11 cellular contexts compared by ENCODE assay signal in genomic region chr6:15331143-15331542, GRCh38.
DNase-seq lines count a peak whose midpoint lies in the region; ATAC-seq and TF ChIP-seq lines count a peak whose summit lies in the region.
"Had no signal": no experiment of that assay in that cellular context is flagged by ENCODE, and none has a peak within 500 bp of the region (broad histone marks: within the 10 kb centered on the region; RNA-seq: fewer than 3 reads in every experiment).

No MANE protein-coding gene starts in this region.

- no peak overlapping the region for H2AK5ac ChIP-seq in mesenchymal stem cell (ENCODE audit: low read length, severe bottlenecking)

- H4K8ac ChIP-seq in mesenchymal stem cell (ENCODE audit: low read length): no peak overlapping the region

- peak overlapping the region in 4 of 7 donors; percentile 4 to 71 (median 38) for H3K27ac Mint-ChIP-seq in CD4-positive, alpha-beta memory T cell
- peak overlapping the region; percentile 40 to 89 for H3K27ac Mint-ChIP-seq in activated naive CD4-positive, alpha-beta T cell treated with anti-CD3 and anti-CD28 coated beads, Interleukin-2, amount 50 U/mL, for 72 hours
- no peak overlapping the region for H3K27ac Mint-ChIP-seq in glutamatergic neuron (ENCODE audit: unreplicated experiment)
- H3K27ac Mint-ChIP-seq: nephron progenitor cell had no signal

- H3K9me3 Mint-ChIP-seq in CD4-positive, alpha-beta memory T cell: no peaks in the 10 kb centered on the region
- H3K9me3 Mint-ChIP-seq in activated naive CD4-positive, alpha-beta T cell treated with anti-CD3 and anti-CD28 coated beads, Interleukin-2, amount 50 U/mL, for 72 hours: no peaks in the 10 kb centered on the region
- peaks cover 7% of the 10 kb centered on the region for H3K9me3 Mint-ChIP-seq in glutamatergic neuron (ENCODE audit: unreplicated experiment)
- H3K9me3 Mint-ChIP-seq: nephron progenitor cell had no signal

- no peaks in the 10 kb centered on the region for H3K27me3 ChIP-seq in CD4-positive, alpha-beta memory T cell (ENCODE audit: insufficient read depth, low read length)
- no peaks in the 10 kb centered on the region for H3K27me3 ChIP-seq in mesenchymal stem cell (ENCODE audit: control insufficient read depth in 1 of 2, insufficient read depth in 1 of 2, low read length in 2 of 2)
- H3K27me3 ChIP-seq: hepatocyte had no signal

- peaks cover 0 to 1% of the 10 kb centered on the region in 2 donors for H3K36me3 Mint-ChIP-seq in CD4-positive, alpha-beta memory T cell
- peaks cover 0 to 11% of the 10 kb centered on the region in 2 donors for H3K36me3 Mint-ChIP-seq in activated naive CD4-positive, alpha-beta T cell treated with anti-CD3 and anti-CD28 coated beads, Interleukin-2, amount 50 U/mL, for 72 hours
- no peaks in the 10 kb centered on the region for H3K36me3 Mint-ChIP-seq in glutamatergic neuron (ENCODE audit: unreplicated experiment)

- H3K4me1 Mint-ChIP-seq in CD4-positive, alpha-beta memory T cell: peaks cover 60 to 90% (median 78%) of the 10 kb centered on the region in 4 donors
- peaks cover 79% of the 10 kb centered on the region for H3K4me1 Mint-ChIP-seq in glutamatergic neuron (ENCODE audit: low read depth, unreplicated experiment)

- no peak overlapping the region for H2BK120ac ChIP-seq in mesenchymal stem cell (ENCODE audit: low read depth, low read length)

- H3K23ac ChIP-seq in mesenchymal stem cell (ENCODE audit: low read length in 2 of 2): no peak overlapping the region

- H2AFZ ChIP-seq in mesenchymal stem cell (ENCODE audit: low read depth, low read length): no peak overlapping the region
- H2AFZ ChIP-seq: hepatocyte had no signal

- no peak overlapping the region for H3K4ac ChIP-seq in mesenchymal stem cell (ENCODE audit: low read depth in 1 of 2, low read length in 2 of 2)

- H3K27ac ChIP-seq in CD4-positive, alpha-beta memory T cell (ENCODE audit: low read depth, low read length): no peak overlapping the region
- no peak overlapping the region for H3K27ac ChIP-seq in mesenchymal stem cell (ENCODE audit: low read length, poor library complexity, severe bottlenecking)
- H3K27ac ChIP-seq: hepatocyte had no signal

- H3K27me3 Mint-ChIP-seq in CD4-positive, alpha-beta memory T cell: no peaks in the 10 kb centered on the region
- H3K27me3 Mint-ChIP-seq in glutamatergic neuron (ENCODE audit: unreplicated experiment): peaks cover 4% of the 10 kb centered on the region

- peak overlapping the region in 5 of 8 donors; percentile 10 to 37 (median 30) for H3K4me3 Mint-ChIP-seq in CD4-positive, alpha-beta memory T cell
- no peak overlapping the region for H3K4me3 Mint-ChIP-seq in glutamatergic neuron (ENCODE audit: unreplicated experiment)
- H3K4me3 Mint-ChIP-seq: nephron progenitor cell had no signal

- no peak for TF ChIP-seq CTCF in glutamatergic neuron (IDR thresholded peaks at IDR 0.05; ENCODE audit: partially characterized antibody, unreplicated experiment)

- no peaks in the 10 kb centered on the region for H3K9me3 ChIP-seq in CD4-positive, alpha-beta memory T cell (ENCODE audit: control insufficient read depth in 1 of 2, low read length in 2 of 2)
- no peaks in the 10 kb centered on the region for H3K9me3 ChIP-seq in mesenchymal stem cell (ENCODE audit: control insufficient read depth, low read length)

- peak in 1 of 2 donors; percentile 42 for ATAC-seq in activated naive CD4-positive, alpha-beta T cell treated with anti-CD3 and anti-CD28 coated beads, Interleukin-2, amount 50 U/mL, for 72 hours
- ATAC-seq in GM21360 (IDR thresholded peaks at IDR 0.05; ENCODE audit: unreplicated experiment): no peak

- no peaks in the 10 kb centered on the region for H3K36me3 ChIP-seq in CD4-positive, alpha-beta memory T cell (ENCODE audit: insufficient read depth, low read length)
- H3K36me3 ChIP-seq in mesenchymal stem cell (ENCODE audit: control insufficient read depth in 1 of 2, insufficient read depth in 2 of 2, low read depth in 1 of 2, low read length in 2 of 2): no peaks in the 10 kb centered on the region

- no peak overlapping the region for H2BK5ac ChIP-seq in mesenchymal stem cell (ENCODE audit: low read depth, low read length, poor library complexity, severe bottlenecking)

- peak overlapping the region in 1 of 2 experiments; percentile 33 for H2BK12ac ChIP-seq in mesenchymal stem cell (ENCODE audit: low read length in 2 of 2)

- peak overlapping the region; percentile 77 for H3K9ac ChIP-seq in mesenchymal stem cell (ENCODE audit: low read length)

- no peak for DNase-seq in CD4-positive, alpha-beta memory T cell
- DNase-seq in H4 (ENCODE audit: low spot score) (peak; percentile 40), mesenchymal stem cell (peak; percentile 49), inferior parietal cortex (ENCODE audit: extremely low spot score) (no peak), NCI-H526 treated with DMSO at 0.1 percent for 48 hours (lab: John Stamatoyannopoulos, UW) (no peak), glutamatergic neuron (no peak)
- DNase-seq in activated naive CD4-positive, alpha-beta T cell treated with anti-CD3 and anti-CD28 coated beads, Interleukin-2, amount 50 U/mL, for 72 hours (ENCODE audit: low spot score in 2 of 2): no peak
- DNase-seq: NCI-H1436, nephron progenitor cell had no signal

- POLR2A ChIA-PET in CD4-positive, alpha-beta memory T cell (lab: Charles Lee; ENCODE audit: partially characterized antibody): no interaction called here

- H3K4me1 ChIP-seq in CD4-positive, alpha-beta memory T cell (ENCODE audit: insufficient read depth, low read length): peaks cover 62% of the 10 kb centered on the region
- H3K4me1 ChIP-seq in mesenchymal stem cell (ENCODE audit: control insufficient read depth, insufficient read depth, low read depth, low read length): peaks cover 11% of the 10 kb centered on the region

- H3K4me3 ChIP-seq in CD4-positive, alpha-beta memory T cell (ENCODE audit: low read length in 2 of 2): no peak overlapping the region
- no peak overlapping the region for H3K4me3 ChIP-seq in mesenchymal stem cell (ENCODE audit: insufficient read depth in 1 of 2, low read depth in 1 of 2, low read length in 2 of 2)
- H3K4me3 ChIP-seq: hepatocyte had no signal

- H3K4me2 ChIP-seq in mesenchymal stem cell (ENCODE audit: low read length, poor library complexity, severe bottlenecking): no peak overlapping the region

- CTCF ChIA-PET in CD4-positive, alpha-beta memory T cell (lab: Charles Lee; ENCODE audit: partially characterized antibody): no interaction called here

- H3K14ac ChIP-seq in mesenchymal stem cell (ENCODE audit: low read length in 2 of 2): no peak overlapping the region

- no peak overlapping the region for H4K91ac ChIP-seq in mesenchymal stem cell (ENCODE audit: low read length)

- intact Hi-C loops in CD4-positive, alpha-beta memory T cell (cut with micrococcal nuclease): no loop called here

- no peak overlapping the region for H2BK15ac ChIP-seq in mesenchymal stem cell (ENCODE audit: low read depth, poor library complexity, severe bottlenecking)

- no peak overlapping the region for H3K18ac ChIP-seq in mesenchymal stem cell (ENCODE audit: low read depth in 1 of 2, low read length in 2 of 2)

- H3K79me1 ChIP-seq in mesenchymal stem cell (replicated peaks; ENCODE audit: low read length, poor library complexity, severe bottlenecking): peaks cover 27% of the 10 kb centered on the region

Comparison
In these comparisons a context has a peak if more than half of its experiments do, and no peak if none do; other contexts are left out.
1. DNase-seq: peak in H4 (single experiment) and mesenchymal stem cell (single experiment); none in CD4-positive, alpha-beta memory T cell (0 of 5), activated naive CD4-positive, alpha-beta T cell treated with anti-CD3 and anti-CD28 coated beads, Interleukin-2, amount 50 U/mL, for 72 hours (0 of 2), inferior parietal cortex (single experiment), NCI-H526 treated with DMSO at 0.1 percent for 48 hours (single experiment) and glutamatergic neuron (single experiment).